In genomic region chr11:560305-561147, GRCh38 we compare ENCODE assay signal across 8 cellular contexts. TPM values are rescaled to one million over a fixed set of nuclear protein-coding genes. Genes with fewer than 3 reads are reported as not detected.
A peak's percentile ranks its signal among the peaks of the same experiment; 100 is the strongest.
DNase-seq lines count a peak whose midpoint lies in the region; TF ChIP-seq lines count a peak whose summit lies in the region.

TSS of gene LMNTD2 (minus strand) at chr11:560738. CDS start at chr11:560716, 22 bp downstream.
TSS of gene RASSF7 (plus strand) at chr11:560970. CDS start at chr11:561769, 799 bp downstream.

- peaks cover 19% of the 10 kb centered on the region for H3K4me1 ChIP-seq in DOHH2 (ENCODE audit: control insufficient read depth, low read length)
- no peaks in the 10 kb centered on the region for H3K4me1 ChIP-seq in GM23248 (ENCODE audit: insufficient read depth)
- peaks cover 14 to 17% of the 10 kb centered on the region in 2 donors for H3K4me1 ChIP-seq in neuronal stem cell (ENCODE audit: control insufficient read depth in 2 of 2, insufficient read depth in 1 of 2, low read depth in 1 of 2, low read length in 2 of 2)

- H2AFZ ChIP-seq in GM23248 (peak within 1 kb of the TSS; percentile 81), neuronal stem cell (ENCODE audit: low read length) (peak within 1 kb of the TSS; percentile 99)

- H3K4ac ChIP-seq in neuronal stem cell (ENCODE audit: low read length) = no peak within 1 kb of the TSS

- no peak within 1 kb of the TSS for H3K27ac ChIP-seq in DOHH2 (ENCODE audit: low read depth, low read length)
- H3K27ac ChIP-seq in GM23248 = no peak within 1 kb of the TSS
- peak within 1 kb of the TSS; percentile 50 for H3K27ac ChIP-seq in neuronal stem cell (replicated peaks; ENCODE audit: low read length)

- H3K27me3 ChIP-seq in DOHH2 (ENCODE audit: control insufficient read depth, low read length) (peaks cover 28% of the 10 kb centered on the region), GM23248 (replicated peaks; ENCODE audit: insufficient read depth) (peaks cover 12% of the 10 kb centered on the region; the same call in 1 of the 2 replicates), neuronal stem cell (ENCODE audit: control insufficient read depth in 3 of 3, insufficient read depth in 3 of 3, low read depth in 1 of 3, low read length in 3 of 3) (peaks cover 15 to 51% (median 28%) of the 10 kb centered on the region in 3 experiments)

- H3K9me2 ChIP-seq in DOHH2 (replicated peaks; ENCODE audit: control insufficient read depth, low read length) = no peaks in the 10 kb centered on the region
- no peaks in the 10 kb centered on the region for H3K9me2 ChIP-seq in GM23248 (ENCODE audit: insufficient read depth)

- peak within 1 kb of the TSS; percentile 72 for H2BK120ac ChIP-seq in neuronal stem cell (ENCODE audit: low read depth, low read length)

- H2AK5ac ChIP-seq in neuronal stem cell (ENCODE audit: low read depth, low read length) = peak within 1 kb of the TSS; percentile 68

- TF ChIP-seq CTCF in DOHH2 (IDR thresholded peaks at IDR 0.05; ENCODE audit: low read depth, low read length, poor library complexity, severe bottlenecking) (no peak), LNCaP clone FGC (IDR thresholded peaks at IDR 0.05; ENCODE audit: control insufficient read depth, extremely low read depth, insufficient read depth) (no peak)

- TF ChIP-seq POLR2A in Raji (IDR thresholded peaks at IDR 0.05; ENCODE audit: insufficient read depth, low read depth, low read length) = peak; percentile 87

- in situ Hi-C loops in GM23248 (cut with MboI) = no loop called here

- H2BK15ac ChIP-seq in neuronal stem cell (ENCODE audit: low read length) = peak within 1 kb of the TSS; percentile 96

- H3K36me3 ChIP-seq in DOHH2 (ENCODE audit: control insufficient read depth, low read length) = no peaks in the 10 kb centered on the region
- H3K36me3 ChIP-seq in GM23248 (ENCODE audit: low read depth) = no peaks in the 10 kb centered on the region
- peaks cover 0 to 4% of the 10 kb centered on the region in 2 donors for H3K36me3 ChIP-seq in neuronal stem cell (replicated peaks in 1 of 2; ENCODE audit: control insufficient read depth in 2 of 2, insufficient read depth in 2 of 2, low read length in 2 of 2)

- H3K4me3 ChIP-seq in DOHH2 (ENCODE audit: low read length) = peak within 1 kb of the TSS; percentile 94
- H3K4me3 ChIP-seq in GM23248 = peak within 1 kb of the TSS; percentile 79
- H3K4me3 ChIP-seq in LNCaP clone FGC (ENCODE audit: low read depth, low read length) = peak within 1 kb of the TSS; percentile 79
- peak within 1 kb of the TSS; percentile 70 to 97 for H3K4me3 ChIP-seq in neuronal stem cell (ENCODE audit: low read length in 2 of 2)

- no peak within 1 kb of the TSS for H4K8ac ChIP-seq in neuronal stem cell (ENCODE audit: low read depth, low read length)

- peak within 1 kb of the TSS; percentile 90 for H2BK12ac ChIP-seq in neuronal stem cell (ENCODE audit: low read length)

- 3 to 6% methylated on average over 31 to 65 of the region's 95 CpGs for WGBS in GM23248 (ENCODE audit: low coverage in 1 of 2, low lambda C conversion rate in 2 of 2, missing lambda C conversion rate in 2 of 2), 2 experiments
- no CpG with 5 or more reads among the region's 95 CpGs for WGBS in neuronal stem cell (ENCODE audit: extremely low coverage in 2 of 2, insufficient read length in 2 of 2, insufficient replicate concordance in 1 of 2), 2 donors

- peak within 1 kb of the TSS; percentile 97 for H3K18ac ChIP-seq in neuronal stem cell (ENCODE audit: low read length)

- H4K91ac ChIP-seq in neuronal stem cell (ENCODE audit: low read depth, low read length, poor library complexity) = peak within 1 kb of the TSS; percentile 94

- DNase-seq in GM23248 (peak; percentile 89), LNCaP clone FGC (ENCODE audit: low read depth) (peak; percentile 33), activated gamma-delta T cell (lab: John Stamatoyannopoulos, UW) (peak; percentile 91), foreskin melanocyte (peak; percentile 40), neuronal stem cell (ENCODE audit: low spot score) (peak; percentile 91), stromal cell of bone marrow (ENCODE audit: low read depth) (peak; percentile 43)

- H3F3A ChIP-seq in DOHH2 (ENCODE audit: control insufficient read depth, insufficient read depth) (no peaks in the 10 kb centered on the region), GM23248 (ENCODE audit: insufficient read depth) (no peaks in the 10 kb centered on the region)

- H3K9ac ChIP-seq in GM23248 = peak within 1 kb of the TSS; percentile 52
- H3K9ac ChIP-seq in neuronal stem cell (ENCODE audit: low read depth, low read length, poor library complexity) = peak within 1 kb of the TSS; percentile 84

- H3K9me3 ChIP-seq in DOHH2 (ENCODE audit: control insufficient read depth, insufficient read depth, low read length) (no peaks in the 10 kb centered on the region), GM23248 (ENCODE audit: low read depth) (no peaks in the 10 kb centered on the region), neuronal stem cell (replicated peaks in 1 of 2; ENCODE audit: control insufficient read depth in 2 of 2, insufficient read depth in 1 of 2, low read depth in 1 of 2, low read length in 2 of 2) (peaks cover 0 to 4% of the 10 kb centered on the region in 2 donors)

- peaks cover 15% of the 10 kb centered on the region for H3K79me1 ChIP-seq in neuronal stem cell (ENCODE audit: low read depth, low read length)

- H4K20me1 ChIP-seq in DOHH2 (ENCODE audit: control insufficient read depth, insufficient read depth, low read depth, low read length) (no peaks in the 10 kb centered on the region), GM23248 (ENCODE audit: insufficient read depth) (no peaks in the 10 kb centered on the region)

- H3K14ac ChIP-seq in neuronal stem cell (ENCODE audit: low read length) = peak within 1 kb of the TSS; percentile 56

- peaks cover 6% of the 10 kb centered on the region for H3K79me2 ChIP-seq in DOHH2 (ENCODE audit: control insufficient read depth, low read length)
- H3K79me2 ChIP-seq in GM23248 (ENCODE audit: insufficient read depth) = no peaks in the 10 kb centered on the region

- peak within 1 kb of the TSS; percentile 93 for H2BK5ac ChIP-seq in neuronal stem cell (ENCODE audit: low read length)

- H3K23ac ChIP-seq in neuronal stem cell (ENCODE audit: low read depth, low read length, poor library complexity) = peak within 1 kb of the TSS; percentile 67

- H3K4me2 ChIP-seq in DOHH2 (ENCODE audit: low read length) (peak within 1 kb of the TSS; percentile 98), GM23248 (ENCODE audit: unreplicated experiment) (peak within 1 kb of the TSS; percentile 77), neuronal stem cell (ENCODE audit: insufficient read depth, low read length, poor library complexity, severe bottlenecking) (peak within 1 kb of the TSS; percentile 94)

RNA-seq across cellular contexts. Expression of gene LMNTD2, which starts in this region (rescaled TPM):
- total RNA-seq in GM23248 (2014; rRNA removed; shearing (Covaris generic)) = 0.22 and 2.3 TPM in 2 replicates
- 0.35 and 0.36 TPM in 2 replicates for polyA plus RNA-seq in GM23248 (2016; fragmentation: Nextera tagmentation; extraction: Ambion mirVana)
- 0.75 TPM for polyA plus RNA-seq in neuronal stem cell (2013, experiment 1 of 2)
- 0.87 TPM for polyA plus RNA-seq in neuronal stem cell (2013, experiment 2 of 2)

RNA-seq across cellular contexts. Expression of gene RASSF7, which starts in this region (rescaled TPM):
- 18.8 and 19.3 TPM in 2 replicates for total RNA-seq in GM23248 (2014; rRNA removed; shearing (Covaris generic))
- 10.6 and 11.9 TPM in 2 replicates for polyA plus RNA-seq in GM23248 (2016; fragmentation: Nextera tagmentation; extraction: Ambion mirVana)
- polyA plus RNA-seq in neuronal stem cell (2013, experiment 1 of 2) = 8.9 TPM
- 9.1 TPM for polyA plus RNA-seq in neuronal stem cell (2013, experiment 2 of 2)

Comparison
In these comparisons a context has a peak if more than half of its experiments do, and no peak if none do; other contexts are left out.
1. DNase-seq: peak in every context shown above with its lines; median percentile 91 in activated gamma-delta T cell; 91 in neuronal stem cell; 89 in GM23248; 43 in stromal cell of bone marrow; 40 in foreskin melanocyte; 33 in LNCaP clone FGC.